ENCODE assay signal across 1 cellular context in the genomic region with DNA sequence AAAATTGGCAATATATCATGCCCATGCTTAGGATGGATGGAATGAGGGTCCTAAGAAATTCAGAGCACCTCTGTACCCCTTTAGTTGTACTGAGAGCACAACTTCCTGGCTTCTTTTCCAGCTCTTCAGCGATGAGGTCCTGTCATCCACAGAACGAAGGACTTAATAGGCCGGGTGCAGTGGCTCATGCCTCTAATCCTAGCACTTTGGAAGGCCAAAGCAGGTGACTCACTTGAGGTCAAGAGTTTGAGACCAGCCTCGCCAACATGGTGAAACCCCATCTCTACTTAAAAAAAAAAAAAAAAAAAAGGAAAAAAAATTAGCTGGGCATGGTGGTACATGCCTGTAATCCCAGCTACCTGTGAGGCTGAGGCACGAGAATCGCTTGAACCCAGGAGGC.
TF ChIP-seq lines count a peak whose summit lies in the region.

No MANE protein-coding gene starts in this region.

TF ChIP-seq in A549, 52 proteins besides CTCF, POLR2A, EP300 and RAD21 (continued from another document):
- TF ChIP-seq, protein P1, sequence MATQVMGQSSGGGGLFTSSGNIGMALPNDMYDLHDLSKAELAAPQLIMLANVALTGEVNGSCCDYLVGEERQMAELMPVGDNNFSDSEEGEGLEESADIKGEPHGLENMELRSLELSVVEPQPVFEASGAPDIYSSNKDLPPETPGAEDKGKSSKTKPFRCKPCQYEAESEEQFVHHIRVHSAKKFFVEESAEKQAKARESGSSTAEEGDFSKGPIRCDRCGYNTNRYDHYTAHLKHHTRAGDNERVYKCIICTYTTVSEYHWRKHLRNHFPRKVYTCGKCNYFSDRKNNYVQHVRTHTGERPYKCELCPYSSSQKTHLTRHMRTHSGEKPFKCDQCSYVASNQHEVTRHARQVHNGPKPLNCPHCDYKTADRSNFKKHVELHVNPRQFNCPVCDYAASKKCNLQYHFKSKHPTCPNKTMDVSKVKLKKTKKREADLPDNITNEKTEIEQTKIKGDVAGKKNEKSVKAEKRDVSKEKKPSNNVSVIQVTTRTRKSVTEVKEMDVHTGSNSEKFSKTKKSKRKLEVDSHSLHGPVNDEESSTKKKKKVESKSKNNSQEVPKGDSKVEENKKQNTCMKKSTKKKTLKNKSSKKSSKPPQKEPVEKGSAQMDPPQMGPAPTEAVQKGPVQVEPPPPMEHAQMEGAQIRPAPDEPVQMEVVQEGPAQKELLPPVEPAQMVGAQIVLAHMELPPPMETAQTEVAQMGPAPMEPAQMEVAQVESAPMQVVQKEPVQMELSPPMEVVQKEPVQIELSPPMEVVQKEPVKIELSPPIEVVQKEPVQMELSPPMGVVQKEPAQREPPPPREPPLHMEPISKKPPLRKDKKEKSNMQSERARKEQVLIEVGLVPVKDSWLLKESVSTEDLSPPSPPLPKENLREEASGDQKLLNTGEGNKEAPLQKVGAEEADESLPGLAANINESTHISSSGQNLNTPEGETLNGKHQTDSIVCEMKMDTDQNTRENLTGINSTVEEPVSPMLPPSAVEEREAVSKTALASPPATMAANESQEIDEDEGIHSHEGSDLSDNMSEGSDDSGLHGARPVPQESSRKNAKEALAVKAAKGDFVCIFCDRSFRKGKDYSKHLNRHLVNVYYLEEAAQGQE (IDR thresholded peaks at IDR 0.05): no peak
